Comparison of ENCODE assay signal across 13 cellular contexts in genomic region chr1:104991702-104992101, GRCh38.
DNase-seq lines count a peak whose midpoint lies in the region; FAIRE-seq and TF ChIP-seq lines count a peak whose summit lies in the region.
"Had no signal": no experiment of that assay in that cellular context is flagged by ENCODE, and none has a peak within 500 bp of the region (broad histone marks: within the 10 kb centered on the region; RNA-seq: fewer than 3 reads in every experiment).

No MANE protein-coding gene starts in this region.

- H3K9me3 ChIP-seq in BE2C, result no peaks in the 10 kb centered on the region
- H3K9me3 ChIP-seq: colonic mucosa, pancreas had no signal

- FAIRE-seq in bronchial epithelial cell (lab: Jason Lieb, UNC), result no peak
- FAIRE-seq: pancreas had no signal

- DNase-seq in DMS53 (lab: John Stamatoyannopoulos, UW) (peak; percentile 51), NCI-H1436 treated with DMSO at 0.1 percent for 48 hours (lab: John Stamatoyannopoulos, UW) (peak; percentile 88), NCI-H510A treated with DMSO at 0.1 percent for 48 hours (lab: John Stamatoyannopoulos, UW) (peak; percentile 75), bronchial epithelial cell (ENCODE audit: low read depth) (peak; percentile 23), DMS 273 (lab: John Stamatoyannopoulos, UW; ENCODE audit: unreplicated experiment) (no peak), BE2C (no peak)
- no peak for DNase-seq in central memory CD4-positive, alpha-beta T cell
- DNase-seq: activated CD4-positive, alpha-beta T cell treated with anti-CD3 and anti-CD28 coated beads, Interleukin-2, amount 50 U/mL, for 1 hour; colonic mucosa; DND-41; NCI-H1048; pancreas; substantia nigra had no signal

- TF ChIP-seq CTCF in bronchial epithelial cell (IDR thresholded peaks at IDR 0.05; ENCODE audit: insufficient read depth, low read length, severe bottlenecking), result no peak
- no peak for TF ChIP-seq CTCF in BE2C (IDR thresholded peaks at IDR 0.05; ENCODE audit: low read depth, low read length)

- H3K36me3 ChIP-seq in bronchial epithelial cell (ENCODE audit: control insufficient read depth, insufficient read depth, low read length), result no peaks in the 10 kb centered on the region
- no peaks in the 10 kb centered on the region for H3K36me3 ChIP-seq in BE2C
- H3K36me3 ChIP-seq: colonic mucosa, pancreas had no signal

- no peaks in the 10 kb centered on the region for H3K27me3 ChIP-seq in bronchial epithelial cell (ENCODE audit: control insufficient read depth, insufficient read depth, low read length)
- no peaks in the 10 kb centered on the region for H3K27me3 ChIP-seq in BE2C
- H3K27me3 ChIP-seq: colonic mucosa, pancreas had no signal

- no peak overlapping the region for H3K4me3 ChIP-seq in bronchial epithelial cell (ENCODE audit: low read depth, low read length)
- H3K4me3 ChIP-seq in BE2C (ENCODE audit: low read depth, low read length), result no peak overlapping the region
- H3K4me3 ChIP-seq: colonic mucosa, pancreas had no signal

- no peaks in the 10 kb centered on the region for H3K4me1 ChIP-seq in BE2C
- H3K4me1 ChIP-seq: colonic mucosa, pancreas had no signal

Comparison
In these comparisons a context has a peak if more than half of its experiments do, and no peak if none do; other contexts are left out.
1. DNase-seq: peak in DMS53 (single experiment), NCI-H1436 treated with DMSO at 0.1 percent for 48 hours (single experiment), NCI-H510A treated with DMSO at 0.1 percent for 48 hours (single experiment) and bronchial epithelial cell (single experiment); none in DMS 273 (single experiment), BE2C (single experiment) and central memory CD4-positive, alpha-beta T cell (single experiment).